In genomic region chr4:153467154-153467896, GRCh38 we compare ENCODE assay signal across 8 cellular contexts. TPM values are rescaled to one million over a fixed set of nuclear protein-coding genes. Genes with fewer than 3 reads are reported as not detected.
DNase-seq lines count a peak whose midpoint lies in the region; ATAC-seq and TF ChIP-seq lines count a peak whose summit lies in the region.

No MANE protein-coding gene starts in this region.

- H3K4me1 ChIP-seq in muscle layer of duodenum (ENCODE audit: control insufficient read depth in 1 of 2, insufficient read depth in 2 of 2, low read length in 2 of 2) (peaks cover 0 to 12% of the 10 kb centered on the region in 2 donors), tibial artery (peaks cover 0 to 65% (median 34%) of the 10 kb centered on the region in 4 donors)

- CTCF ChIA-PET in activated CD4-positive, alpha-beta T cell treated with anti-CD3 and anti-CD28 coated beads for 36 hours (lab: Charles Lee), result interaction anchor here (0.6 to 2.7 kb wide), 19 partner anchors 13 to 122 kb away, joined by 3 to 13 read pairs (median 5); partner anchors contain the start of gene MND1

- TF ChIP-seq CTCF in GM13977 (IDR thresholded peaks at IDR 0.05; ENCODE audit: extremely low read depth, insufficient read depth, missing control alignments) (no peak), epithelial cell of esophagus (IDR thresholded peaks at IDR 0.05; ENCODE audit: insufficient read depth, low read depth, low read length, missing control alignments) (no peak), tibial artery (IDR thresholded peaks at IDR 0.05) (no peak)

- H3K4me3 Mint-ChIP-seq in activated CD4-positive, alpha-beta T cell treated with anti-CD3 and anti-CD28 coated beads for 36 hours, result peak overlapping the region; percentile 94

- H3K27ac Mint-ChIP-seq in activated CD4-positive, alpha-beta T cell treated with anti-CD3 and anti-CD28 coated beads for 36 hours, result peak overlapping the region; percentile 86

- H3K4me1 Mint-ChIP-seq in activated CD4-positive, alpha-beta T cell treated with anti-CD3 and anti-CD28 coated beads for 36 hours, result peaks cover 41% of the 10 kb centered on the region

- DNase-seq in 8988T (peak; percentile 30), GM13977 (ENCODE audit: low spot score) (peak; percentile 92), NCI-H1105 (lab: John Stamatoyannopoulos, UW) (peak; percentile 80), epithelial cell of esophagus (ENCODE audit: low read depth) (peak; percentile 49), tibial artery (peak; percentile 50 to 83)
- DNase-seq in activated CD4-positive, alpha-beta T cell treated with anti-CD3 and anti-CD28 coated beads for 36 hours, result peak; percentile 67

- peak; percentile 65 for ATAC-seq in HG02642 (IDR thresholded peaks at IDR 0.05; ENCODE audit: poor library complexity, unreplicated experiment)
- peak; percentile 3 for ATAC-seq in activated CD4-positive, alpha-beta T cell treated with anti-CD3 and anti-CD28 coated beads for 36 hours

- H3K36me3 ChIP-seq in muscle layer of duodenum (ENCODE audit: control insufficient read depth in 1 of 2, insufficient read depth in 2 of 2, low read length in 2 of 2) (no peaks in the 10 kb centered on the region), tibial artery (no peaks in the 10 kb centered on the region)

- intact Hi-C loops in activated CD4-positive, alpha-beta T cell treated with anti-CD3 and anti-CD28 coated beads for 36 hours (cut with DNase I, micrococcal nuclease), result loop anchor here (1.0 to 10.0 kb wide), 3 partner anchors 34 to 315 kb away; no protein-coding TSS in a partner anchor
- intact Hi-C loops in tibial artery (cut with DNase I; ENCODE audit: low total_unique reads), result loop anchor here (5.0 kb wide), 1 partner anchor 105 kb away; no protein-coding TSS in a partner anchor

- no peaks in the 10 kb centered on the region for H3K27me3 Mint-ChIP-seq in activated CD4-positive, alpha-beta T cell treated with anti-CD3 and anti-CD28 coated beads for 36 hours

- peak overlapping the region; percentile 19 for H3K27ac ChIP-seq in muscle layer of duodenum (ENCODE audit: low read length)
- H3K27ac ChIP-seq in tibial artery, result peak overlapping the region; percentile 92 to 95

- peaks cover 2% of the 10 kb centered on the region for H3K9me3 Mint-ChIP-seq in activated CD4-positive, alpha-beta T cell treated with anti-CD3 and anti-CD28 coated beads for 36 hours (ENCODE audit: low read depth)

- no peaks in the 10 kb centered on the region for H3K27me3 ChIP-seq in muscle layer of duodenum (ENCODE audit: low read depth, low read length)
- no peaks in the 10 kb centered on the region for H3K27me3 ChIP-seq in tibial artery

- POLR2A ChIA-PET in activated CD4-positive, alpha-beta T cell treated with anti-CD3 and anti-CD28 coated beads for 36 hours (lab: Charles Lee), result interaction anchor here (0.6 to 2.2 kb wide), 8 partner anchors 18 to 105 kb away, joined by 3 to 12 read pairs (median 3); no protein-coding TSS in a partner anchor

- in situ Hi-C loops in GM13977 (cut with MboI; ENCODE audit: low pct_unique_long_range_greater_than_20kb, low sequenced_read_pairs, unreplicated experiment), result no loop called here

- no peaks in the 10 kb centered on the region for H3K9me3 ChIP-seq in muscle layer of duodenum (ENCODE audit: control insufficient read depth in 1 of 2, low read length in 2 of 2)
- no peaks in the 10 kb centered on the region for H3K9me3 ChIP-seq in tibial artery

- H3K4me3 ChIP-seq in epithelial cell of esophagus (ENCODE audit: low read length), result peak overlapping the region; percentile 82
- peak overlapping the region; percentile 78 to 85 for H3K4me3 ChIP-seq in muscle layer of duodenum (ENCODE audit: low read depth in 1 of 2, low read length in 2 of 2)
- peak overlapping the region; percentile 96 to 99 for H3K4me3 ChIP-seq in tibial artery

- H3K36me3 Mint-ChIP-seq in activated CD4-positive, alpha-beta T cell treated with anti-CD3 and anti-CD28 coated beads for 36 hours (ENCODE audit: low read depth), result peaks cover 45% of the 10 kb centered on the region

RNA-seq across cellular contexts. Expression of gene TMEM131L, which starts 1.2 kb away (rescaled TPM):
- total RNA-seq in activated CD4-positive, alpha-beta T cell treated with anti-CD3 and anti-CD28 coated beads for 36 hours, result 10 to 100 TPM; 45.8 to 45.9 TPM

Comparison
In these comparisons a context has a peak if more than half of its experiments do, and no peak if none do; other contexts are left out.
1. Peak in every context shown above with its lines: DNase-seq, ATAC-seq, H3K4me3 ChIP-seq and H3K27ac ChIP-seq.
2. DNase-seq: peak in every context shown above with its lines; median percentile 92 in GM13977; 80 in NCI-H1105; 67 in activated CD4-positive, alpha-beta T cell treated with anti-CD3 and anti-CD28 coated beads for 36 hours; 66 in tibial artery; 49 in epithelial cell of esophagus; 30 in 8988T.